ENCODE assay signal across 13 cellular contexts in the genomic region with DNA sequence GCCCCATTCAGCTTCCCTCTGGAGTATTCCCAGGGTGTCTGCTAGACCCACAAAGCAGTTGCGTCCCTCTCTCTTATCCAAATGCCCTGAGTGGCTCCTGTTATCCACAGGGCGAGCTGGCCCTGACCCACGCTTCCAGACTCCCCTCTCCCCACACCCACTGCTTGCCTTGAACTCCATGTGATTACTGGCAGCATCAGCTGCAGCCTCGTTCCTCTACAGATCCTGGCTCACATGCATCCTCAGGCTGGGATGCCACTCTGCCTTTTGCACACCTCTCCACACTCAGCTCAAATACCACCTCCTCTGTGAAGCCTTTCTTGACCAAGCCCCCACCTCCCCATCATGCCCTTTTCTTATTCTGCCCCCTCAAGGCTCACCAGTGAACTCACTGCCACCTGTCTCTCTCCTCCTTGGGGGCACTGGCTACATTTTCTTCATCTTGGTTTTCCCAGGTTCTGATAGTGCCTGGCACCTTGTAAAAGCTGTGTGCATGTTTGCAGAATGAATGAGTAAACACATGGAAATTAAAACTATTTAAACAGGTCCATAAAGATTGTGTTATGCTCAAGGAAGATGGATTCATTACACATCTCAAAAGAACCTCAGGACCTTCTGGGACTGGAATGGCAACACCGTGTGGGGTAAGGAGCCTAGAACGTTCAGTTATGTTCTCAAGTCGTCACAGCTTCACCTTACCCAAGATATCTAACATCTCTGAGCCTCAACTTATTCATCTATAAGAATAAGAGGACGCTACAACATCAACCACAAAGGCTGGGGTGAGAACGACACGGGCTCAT.
DNase-seq lines count a peak whose midpoint lies in the region; ATAC-seq, FAIRE-seq and TF ChIP-seq lines count a peak whose summit lies in the region.
"Had no signal": no experiment of that assay in that cellular context is flagged by ENCODE, and none has a peak within 500 bp of the region (broad histone marks: within the 10 kb centered on the region; RNA-seq: fewer than 3 reads in every experiment).

No MANE protein-coding gene starts in this region.

- H2AK5ac ChIP-seq in trophoblast cell (ENCODE audit: low read length), result no peak overlapping the region
- H2AK5ac ChIP-seq in mesenchymal stem cell (ENCODE audit: low read length, severe bottlenecking), result no peak overlapping the region

- no peaks in the 10 kb centered on the region for H3K27me3 ChIP-seq in GM12878 (replicated peaks in 1 of 2; ENCODE audit: control insufficient read depth in 2 of 2, insufficient read depth in 2 of 2, low read length in 1 of 2)
- no peaks in the 10 kb centered on the region for H3K27me3 ChIP-seq in trophoblast cell (ENCODE audit: insufficient read depth, low read length)
- H3K27me3 ChIP-seq in mesenchymal stem cell (ENCODE audit: control insufficient read depth in 1 of 2, insufficient read depth in 1 of 2, low read length in 2 of 2), result peaks cover 4 to 10% of the 10 kb centered on the region in 2 experiments

- POLR2A ChIA-PET in GM12878 (lab: Charles Lee), result interaction anchor here (0.5 to 11.7 kb wide), 10 partner anchors 8 to 268 kb away, joined by 3 to 278 read pairs (median 5); a partner anchor contains a TSS

- no peak overlapping the region for H3K4ac ChIP-seq in trophoblast cell (ENCODE audit: low read depth, low read length)
- H3K4ac ChIP-seq in mesenchymal stem cell (ENCODE audit: low read depth in 1 of 2, low read length in 2 of 2), result no peak overlapping the region

- H3K4me1 ChIP-seq in GM12878 (ENCODE audit: control insufficient read depth, insufficient read depth, low read length) (peaks cover 83% of the 10 kb centered on the region), trophoblast cell (ENCODE audit: control insufficient read depth in 1 of 2, insufficient read depth in 2 of 2, low read length in 2 of 2) (peaks cover 4 to 6% of the 10 kb centered on the region in 2 experiments), mesenchymal stem cell (ENCODE audit: control insufficient read depth, insufficient read depth, low read depth, low read length) (peaks cover 6% of the 10 kb centered on the region)

- TF ChIP-seq POLR2A in GM12878 (IDR thresholded peaks at IDR 0.05; ENCODE audit: low read depth, low read length), result peak; percentile 55; the same call in 1 of the 2 replicates

- no peak overlapping the region for H2AFZ ChIP-seq in GM12878 (ENCODE audit: control insufficient read depth, low read depth, low read length)
- no peak overlapping the region for H2AFZ ChIP-seq in trophoblast cell (ENCODE audit: insufficient read depth, low read length, poor library complexity)
- no peak overlapping the region for H2AFZ ChIP-seq in mesenchymal stem cell (ENCODE audit: low read depth, low read length)

- peak overlapping the region; percentile 78 for H3K4me3 Mint-ChIP-seq in T-helper 1 cell treated with Interleukin-12 subunit alpha and Interleukin-12 subunit beta and Interleukin-4 antibody, amounts not matched to agents 30 μg/mL and 1 μg/mL, for 36 hours
- H3K4me3 Mint-ChIP-seq: brain had no signal

- no peaks in the 10 kb centered on the region for H3K9me3 Mint-ChIP-seq in T-helper 1 cell treated with Interleukin-12 subunit alpha and Interleukin-12 subunit beta and Interleukin-4 antibody, amounts not matched to agents 30 μg/mL and 1 μg/mL, for 36 hours
- H3K9me3 Mint-ChIP-seq: brain, mesothelial cell of epicardium, type B pancreatic cell had no signal

- no peak for TF ChIP-seq EP300 in GM12878 (IDR thresholded peaks at IDR 0.05; ENCODE audit: borderline replicate concordance in 1 of 2, control insufficient read depth in 1 of 2, low read depth in 2 of 2, low read length in 2 of 2)

- H2BK120ac ChIP-seq in trophoblast cell (ENCODE audit: insufficient read depth, low read length, poor library complexity) (no peak overlapping the region), mesenchymal stem cell (ENCODE audit: low read depth, low read length) (no peak overlapping the region)

- peaks cover 30% of the 10 kb centered on the region for H3K36me3 Mint-ChIP-seq in T-helper 1 cell treated with Interleukin-12 subunit alpha and Interleukin-12 subunit beta and Interleukin-4 antibody, amounts not matched to agents 30 μg/mL and 1 μg/mL, for 36 hours (ENCODE audit: low read depth)
- H3K36me3 Mint-ChIP-seq: brain, mesothelial cell of epicardium had no signal

- no peak overlapping the region for H4K8ac ChIP-seq in trophoblast cell (ENCODE audit: low read depth, low read length)
- no peak overlapping the region for H4K8ac ChIP-seq in mesenchymal stem cell (ENCODE audit: low read length)

- DNase-seq in T-helper 1 cell (no peak), GM12878 (ENCODE audit: low read depth, low spot score) (no peak), trophoblast cell (peak; percentile 40 to 73), mesenchymal stem cell (no peak), SKM-1 (lab: John Stamatoyannopoulos, UW; ENCODE audit: unreplicated experiment) (no peak), SK-N-DZ (ENCODE audit: low spot score) (no peak)
- DNase-seq: SW 1271 had no signal

- no peak for FAIRE-seq in GM12878 (lab: Jason Lieb, UNC)

- no peak for TF ChIP-seq CTCF in GM12878 (IDR thresholded peaks at IDR 0.05 in 2 of 3, conservative IDR thresholded peaks at IDR 0.05 in 1 of 3; ENCODE audit: control insufficient read depth in 2 of 3, extremely low read depth in 1 of 3, insufficient read depth in 1 of 3, low read depth in 3 of 3, low read length in 3 of 3)

- H3K14ac ChIP-seq in trophoblast cell (ENCODE audit: low read length), result no peak overlapping the region
- H3K14ac ChIP-seq in mesenchymal stem cell (ENCODE audit: low read length in 2 of 2), result no peak overlapping the region

- peak overlapping the region; percentile 86 for H3K27ac Mint-ChIP-seq in T-helper 1 cell treated with Interleukin-12 subunit alpha and Interleukin-12 subunit beta and Interleukin-4 antibody, amounts not matched to agents 30 μg/mL and 1 μg/mL, for 36 hours
- H3K27ac Mint-ChIP-seq: mesothelial cell of epicardium had no signal

- no peaks in the 10 kb centered on the region for H3K9me3 ChIP-seq in KOPT-K1 (ENCODE audit: insufficient read depth, low read length, poor library complexity, severe bottlenecking)
- no peaks in the 10 kb centered on the region for H3K9me3 ChIP-seq in GM12878 (replicated peaks; ENCODE audit: control insufficient read depth, insufficient read depth, low read length)
- no peaks in the 10 kb centered on the region for H3K9me3 ChIP-seq in trophoblast cell (ENCODE audit: insufficient read depth, low read depth, low read length)
- H3K9me3 ChIP-seq in mesenchymal stem cell (ENCODE audit: control insufficient read depth, low read length), result no peaks in the 10 kb centered on the region

- no peak for TF ChIP-seq RAD21 in GM12878 (IDR thresholded peaks at IDR 0.05; ENCODE audit: insufficient read depth, low read depth, low read length)

- CTCF ChIA-PET in GM12878 (lab: Yijun Ruan, JAX), result interaction anchor here (0.7 to 18.1 kb wide), 26 partner anchors 8 to 285 kb away, joined by 3 to 416 read pairs (median 6); a partner anchor contains a TSS

- peaks cover 95% of the 10 kb centered on the region for H3K79me2 ChIP-seq in GM12878 (ENCODE audit: control insufficient read depth, insufficient read depth, low read length)
- H3K79me2 ChIP-seq in trophoblast cell (ENCODE audit: control insufficient read depth, insufficient read depth, low read length, poor library complexity), result no peaks in the 10 kb centered on the region

- no peak overlapping the region for H2BK15ac ChIP-seq in mesenchymal stem cell (ENCODE audit: low read depth, poor library complexity, severe bottlenecking)

- H3K27ac ChIP-seq in KOPT-K1 (ENCODE audit: low read depth, low read length, poor library complexity, severe bottlenecking), result peak overlapping the region; percentile 76
- H3K27ac ChIP-seq in GM12878 (ENCODE audit: control insufficient read depth, insufficient read depth), result peak overlapping the region; percentile 100
- H3K27ac ChIP-seq in trophoblast cell (ENCODE audit: low read depth, low read length), result no peak overlapping the region
- H3K27ac ChIP-seq in mesenchymal stem cell (ENCODE audit: low read length, poor library complexity, severe bottlenecking), result no peak overlapping the region
- H3K27ac ChIP-seq: 22Rv1 had no signal

- H2BK12ac ChIP-seq in trophoblast cell (ENCODE audit: low read length), result no peak overlapping the region
- H2BK12ac ChIP-seq in mesenchymal stem cell (ENCODE audit: low read length in 2 of 2), result no peak overlapping the region

- peaks cover 86% of the 10 kb centered on the region for H3K4me1 Mint-ChIP-seq in T-helper 1 cell treated with Interleukin-12 subunit alpha and Interleukin-12 subunit beta and Interleukin-4 antibody, amounts not matched to agents 30 μg/mL and 1 μg/mL, for 36 hours (ENCODE audit: low read depth)

- no peaks in the 10 kb centered on the region for H3K27me3 Mint-ChIP-seq in T-helper 1 cell treated with Interleukin-12 subunit alpha and Interleukin-12 subunit beta and Interleukin-4 antibody, amounts not matched to agents 30 μg/mL and 1 μg/mL, for 36 hours (ENCODE audit: low read depth)
- H3K27me3 Mint-ChIP-seq: brain, type B pancreatic cell had no signal

- H3K4me3 ChIP-seq in GM12878, result 0 out of 2 replicates have a peak overlapping the region, but pooled peaks have one; percentile 76
- H3K4me3 ChIP-seq in trophoblast cell (ENCODE audit: low read depth, low read length), result no peak overlapping the region
- H3K4me3 ChIP-seq in mesenchymal stem cell (ENCODE audit: insufficient read depth in 1 of 2, low read depth in 1 of 2, low read length in 2 of 2), result no peak overlapping the region

- SMC1A ChIA-PET in GM12878 (lab: Charles Lee; ENCODE audit: uncharacterized antibody, unreplicated experiment), result interaction anchor here (0.7 to 13.4 kb wide), 23 partner anchors 9 to 167 kb away, joined by 3 to 453 read pairs (median 5); a partner anchor contains a TSS

- ATAC-seq in GM12878, result no peak

- H3K36me3 ChIP-seq in KOPT-K1 (ENCODE audit: insufficient read depth, low read length) (no peaks in the 10 kb centered on the region), GM12878 (ENCODE audit: control insufficient read depth in 2 of 2, insufficient read depth in 2 of 2, low read length in 1 of 2) (peaks cover 0 to 1% of the 10 kb centered on the region in 2 experiments; a peak in 1 of 4 replicates), trophoblast cell (ENCODE audit: control insufficient read depth in 1 of 2, insufficient read depth in 2 of 2, low read length in 2 of 2) (no peaks in the 10 kb centered on the region), mesenchymal stem cell (ENCODE audit: control insufficient read depth in 1 of 2, insufficient read depth in 2 of 2, low read depth in 1 of 2, low read length in 2 of 2) (no peaks in the 10 kb centered on the region)

- H4K12ac ChIP-seq in trophoblast cell (ENCODE audit: low read depth, low read length), result no peak overlapping the region

- H4K20me1 ChIP-seq in GM12878 (ENCODE audit: control insufficient read depth, insufficient read depth), result no peaks in the 10 kb centered on the region

- H3K9ac ChIP-seq in GM12878 (ENCODE audit: control insufficient read depth, insufficient read depth, low read length) (peak overlapping the region; percentile 97), trophoblast cell (ENCODE audit: low read length) (no peak overlapping the region), mesenchymal stem cell (ENCODE audit: low read length) (no peak overlapping the region)

- H3K23ac ChIP-seq in trophoblast cell (ENCODE audit: low read length) (no peak overlapping the region), mesenchymal stem cell (ENCODE audit: low read length in 2 of 2) (no peak overlapping the region)

- H3K4me2 ChIP-seq in GM12878 (ENCODE audit: control insufficient read depth, insufficient read depth), result peak overlapping the region; percentile 99
- H3K4me2 ChIP-seq in trophoblast cell (ENCODE audit: low read length), result no peak overlapping the region
- H3K4me2 ChIP-seq in mesenchymal stem cell (ENCODE audit: low read length, poor library complexity, severe bottlenecking), result no peak overlapping the region

- in situ Hi-C loops in GM12878 (cut with MboI), result no loop called here

- 42% methylated on average over 10 of the region's 10 CpGs for WGBS in GM12878 (ENCODE audit: insufficient coverage, insufficient replicate concordance, low lambda C conversion rate, missing lambda C conversion rate)
- no CpG with 5 or more reads among the region's 10 CpGs for WGBS in trophoblast cell (ENCODE audit: extremely low coverage, insufficient coverage, insufficient read length)
- 89% methylated on average over 10 of the region's 10 CpGs for WGBS in mesenchymal stem cell

- H2BK5ac ChIP-seq in trophoblast cell (ENCODE audit: low read depth, low read length, poor library complexity) (no peak overlapping the region), mesenchymal stem cell (ENCODE audit: low read depth, low read length, poor library complexity, severe bottlenecking) (no peak overlapping the region)

- no peak overlapping the region for H3K18ac ChIP-seq in trophoblast cell (ENCODE audit: low read length)
- no peak overlapping the region for H3K18ac ChIP-seq in mesenchymal stem cell (ENCODE audit: low read depth in 1 of 2, low read length in 2 of 2)

- H3K79me1 ChIP-seq in trophoblast cell (ENCODE audit: low read length) (no peaks in the 10 kb centered on the region), mesenchymal stem cell (replicated peaks; ENCODE audit: low read length, poor library complexity, severe bottlenecking) (no peaks in the 10 kb centered on the region)

- RAD21 ChIA-PET in GM12878 (lab: Charles Lee; ENCODE audit: unreplicated experiment), result interaction anchor here (0.5 to 14.5 kb wide), 21 partner anchors 8 to 437 kb away, joined by 3 to 463 read pairs (median 4); a partner anchor contains a TSS

- intact Hi-C loops in GM12878 (cut with micrococcal nuclease; ENCODE audit: unreplicated experiment), result loop anchor here (1.0 to 5.0 kb wide), 6 partner anchors 16 to 164 kb away; no protein-coding TSS in a partner anchor

- H4K91ac ChIP-seq in trophoblast cell (ENCODE audit: low read depth, low read length), result no peak overlapping the region
- H4K91ac ChIP-seq in mesenchymal stem cell (ENCODE audit: low read length), result no peak overlapping the region

- BruUV-seq in GM12878 (replicated peaks; lab: Mats Ljungman, UMichigan), result no TSS peak

Comparison
In these comparisons a context has a peak if more than half of its experiments do, and no peak if none do; other contexts are left out.
1. DNase-seq: peak in trophoblast cell (2 of 2); none in T-helper 1 cell (0 of 5), GM12878 (single experiment), mesenchymal stem cell (single experiment), SKM-1 (single experiment) and SK-N-DZ (single experiment).
2. H3K27ac ChIP-seq: peak in KOPT-K1 (single experiment) and GM12878 (single experiment); none in trophoblast cell (single experiment) and mesenchymal stem cell (single experiment).